Comparison of ENCODE assay signal across 12 cellular contexts in the genomic region with DNA sequence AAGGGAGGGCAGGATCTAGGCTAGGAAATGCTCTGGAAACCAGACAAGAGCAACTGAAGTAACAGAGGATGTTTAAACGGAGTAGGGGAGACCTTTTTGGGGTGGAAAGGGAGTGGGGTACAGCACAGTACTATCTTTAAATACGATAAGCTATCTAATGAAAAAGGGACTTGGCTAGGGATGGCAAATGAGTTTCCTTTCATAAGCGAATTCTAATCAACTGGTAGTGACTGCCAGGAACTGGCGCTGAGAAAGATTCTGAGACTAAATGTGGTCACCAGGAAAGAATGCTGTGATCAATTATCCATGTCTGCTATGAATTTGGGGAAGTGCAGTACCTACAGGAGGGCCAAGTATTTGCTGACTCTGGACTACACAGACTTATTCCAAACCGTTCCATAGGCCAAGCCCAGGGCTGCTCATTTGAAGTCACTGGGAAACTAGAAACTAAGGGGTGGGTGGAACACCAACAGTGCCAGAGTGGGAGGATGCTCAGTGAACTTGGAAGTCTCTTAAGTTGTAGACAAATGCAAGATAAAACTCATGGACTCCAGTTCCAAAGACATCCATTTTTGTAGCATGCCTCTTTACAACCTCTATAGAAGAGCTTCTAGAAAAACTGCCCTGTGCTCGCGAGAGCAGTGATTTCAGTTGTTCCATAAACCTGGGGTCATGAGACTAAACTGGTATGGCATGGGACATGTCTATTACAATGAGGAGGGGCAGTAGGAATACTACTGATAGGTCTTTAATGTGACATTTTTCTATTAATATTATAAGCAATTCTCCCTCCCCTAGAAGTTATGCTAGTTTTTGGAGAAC. TPM values are rescaled to one million over a fixed set of nuclear protein-coding genes. Genes with fewer than 3 reads are reported as not detected.
DNase-seq lines count a peak whose midpoint lies in the region; ATAC-seq and TF ChIP-seq lines count a peak whose summit lies in the region.
"Had no signal": no experiment of that assay in that cellular context is flagged by ENCODE, and none has a peak within 500 bp of the region (broad histone marks: within the 10 kb centered on the region; RNA-seq: fewer than 3 reads in every experiment).

No MANE protein-coding gene starts in this region.

- H3K27me3 Mint-ChIP-seq in CD4-positive, alpha-beta memory T cell, result no peaks in the 10 kb centered on the region
- no peaks in the 10 kb centered on the region for H3K27me3 Mint-ChIP-seq in HFFc6 (ENCODE audit: insufficient read depth)
- H3K27me3 Mint-ChIP-seq in naive thymus-derived CD4-positive, alpha-beta T cell, result no peaks in the 10 kb centered on the region

- H3K4me1 Mint-ChIP-seq in CD4-positive, alpha-beta memory T cell, result peaks cover 40 to 82% (median 61%) of the 10 kb centered on the region in 4 donors
- H3K4me1 Mint-ChIP-seq in HFFc6 (ENCODE audit: low read depth), result peaks cover 33% of the 10 kb centered on the region
- H3K4me1 Mint-ChIP-seq in naive thymus-derived CD4-positive, alpha-beta T cell, result peaks cover 31 to 80% (median 66%) of the 10 kb centered on the region in 7 donors

- H3K4me3 Mint-ChIP-seq in CD4-positive, alpha-beta memory T cell, result peak overlapping the region; percentile 1 to 99 (median 94)
- peak overlapping the region; percentile 91 for H3K4me3 Mint-ChIP-seq in HFFc6
- peak overlapping the region in 9 of 10 donors; percentile 35 to 98 (median 90) for H3K4me3 Mint-ChIP-seq in naive thymus-derived CD4-positive, alpha-beta T cell

- no peak for DNase-seq in CD4-positive, alpha-beta memory T cell
- DNase-seq in HFFc6 (no peak), body of pancreas (peak in 2 of 4 donors; percentile 21 to 23), hepatic stellate cell (ENCODE audit: low spot score) (no peak), MG63 (no peak), GM19238 (ENCODE audit: insufficient read length, low spot score) (no peak), ovary (no peak)
- no peak for DNase-seq in naive thymus-derived CD4-positive, alpha-beta T cell
- DNase-seq: activated naive CD4-positive, alpha-beta T cell treated with Interleukin-2 at 50 U/mL for 16 hours; esophagus squamous epithelium; NCI-H345; stimulated activated naive CD4-positive, alpha-beta T cell had no signal

- no peak overlapping the region for H3K4me3 ChIP-seq in CD4-positive, alpha-beta memory T cell (ENCODE audit: low read length in 2 of 2)
- H3K4me3 ChIP-seq in body of pancreas (no peak overlapping the region), MG63 (no peak overlapping the region), ovary (no peak overlapping the region)
- H3K4me3 ChIP-seq in naive thymus-derived CD4-positive, alpha-beta T cell (ENCODE audit: low read length), result no peak overlapping the region

- H3K27me3 ChIP-seq in CD4-positive, alpha-beta memory T cell (ENCODE audit: insufficient read depth, low read length), result no peaks in the 10 kb centered on the region
- H3K27me3 ChIP-seq in body of pancreas (no peaks in the 10 kb centered on the region), MG63 (no peaks in the 10 kb centered on the region), ovary (no peaks in the 10 kb centered on the region)
- H3K27me3 ChIP-seq in naive thymus-derived CD4-positive, alpha-beta T cell (ENCODE audit: control insufficient read depth in 2 of 2, insufficient read depth in 2 of 2, low read length in 2 of 2), result no peaks in the 10 kb centered on the region
- H3K27me3 ChIP-seq: esophagus squamous epithelium had no signal

- H3K9me3 ChIP-seq in CD4-positive, alpha-beta memory T cell (ENCODE audit: control insufficient read depth in 1 of 2, low read length in 2 of 2), result no peaks in the 10 kb centered on the region
- H3K9me3 ChIP-seq in body of pancreas, result no peaks in the 10 kb centered on the region
- no peaks in the 10 kb centered on the region for H3K9me3 ChIP-seq in naive thymus-derived CD4-positive, alpha-beta T cell (ENCODE audit: control insufficient read depth in 2 of 3, low read length in 3 of 3)
- H3K9me3 ChIP-seq in MG63, result no peaks in the 10 kb centered on the region; the same call in 1 of the 2 replicates
- H3K9me3 ChIP-seq in ovary, result no peaks in the 10 kb centered on the region
- H3K9me3 ChIP-seq: esophagus squamous epithelium had no signal

- H3K4me1 ChIP-seq in CD4-positive, alpha-beta memory T cell (ENCODE audit: insufficient read depth, low read length), result peaks cover 47% of the 10 kb centered on the region
- H3K4me1 ChIP-seq in body of pancreas, result peaks cover 33% of the 10 kb centered on the region
- peaks cover 12% of the 10 kb centered on the region in 2 donors for H3K4me1 ChIP-seq in naive thymus-derived CD4-positive, alpha-beta T cell (ENCODE audit: control insufficient read depth in 2 of 2, insufficient read depth in 2 of 2, low read length in 2 of 2)
- peaks cover 1% of the 10 kb centered on the region for H3K4me1 ChIP-seq in ovary (ENCODE audit: insufficient read depth)

- TF ChIP-seq CTCF in HFFc6 (IDR thresholded peaks at IDR 0.05) (no peak), body of pancreas (IDR thresholded peaks at IDR 0.05) (no peak), ovary (IDR thresholded peaks at IDR 0.05) (no peak)

- POLR2A ChIA-PET in CD4-positive, alpha-beta memory T cell (lab: Charles Lee; ENCODE audit: partially characterized antibody), result interaction anchor here (1.0 to 6.5 kb wide), 2 partner anchors 9 to 12 kb away, joined by 3 to 196 read pairs; no protein-coding TSS in a partner anchor
- POLR2A ChIA-PET in naive thymus-derived CD4-positive, alpha-beta T cell (lab: Charles Lee), result interaction anchor here (0.7 to 1.4 kb wide), 2 partner anchors 44 to 607 kb away, joined by 4 to 5 read pairs; a partner anchor contains a TSS

- TF ChIP-seq POLR2A in body of pancreas (IDR thresholded peaks at IDR 0.05), result peak in 2 of 3 donors; percentile 13 to 30
- TF ChIP-seq POLR2A in ovary (IDR thresholded peaks at IDR 0.05), result no peak

- no peaks in the 10 kb centered on the region for H3K36me3 ChIP-seq in CD4-positive, alpha-beta memory T cell (ENCODE audit: insufficient read depth, low read length)
- no peaks in the 10 kb centered on the region for H3K36me3 ChIP-seq in body of pancreas (replicated peaks in 1 of 2; ENCODE audit: insufficient read depth in 1 of 2, low read depth in 2 of 2)
- peaks cover 0 to 6% (median 0%) of the 10 kb centered on the region in 3 experiments for H3K36me3 ChIP-seq in naive thymus-derived CD4-positive, alpha-beta T cell (ENCODE audit: control insufficient read depth in 2 of 3, insufficient read depth in 3 of 3, low read length in 3 of 3)
- peaks cover 31% of the 10 kb centered on the region for H3K36me3 ChIP-seq in MG63
- no peaks in the 10 kb centered on the region for H3K36me3 ChIP-seq in ovary
- H3K36me3 ChIP-seq: esophagus squamous epithelium had no signal

- TF ChIP-seq EP300 in ovary (IDR thresholded peaks at IDR 0.05), result no peak

- intact Hi-C loops in CD4-positive, alpha-beta memory T cell (cut with micrococcal nuclease), result no loop called here
- intact Hi-C loops in body of pancreas (cut with DNase I) (no loop called here), ovary (cut with DNase I) (loop anchor here in 1 of 4 donors (10.0 kb wide), 1 partner anchor 78 kb away; a partner anchor contains a TSS)
- intact Hi-C loops in naive thymus-derived CD4-positive, alpha-beta T cell (cut with micrococcal nuclease), result loop anchor here (10.0 kb wide), 5 partner anchors 778 to 2002 kb away; a partner anchor contains a TSS

- peaks cover 0 to 14% (median 3%) of the 10 kb centered on the region in 8 donors for H3K9me3 Mint-ChIP-seq in CD4-positive, alpha-beta memory T cell
- peaks cover 4% of the 10 kb centered on the region; the same call in 1 of the 2 replicates for H3K9me3 Mint-ChIP-seq in HFFc6
- peaks cover 0 to 28% (median 3%) of the 10 kb centered on the region in 11 donors for H3K9me3 Mint-ChIP-seq in naive thymus-derived CD4-positive, alpha-beta T cell

- CTCF ChIA-PET in CD4-positive, alpha-beta memory T cell (lab: Charles Lee; ENCODE audit: partially characterized antibody), result no interaction called here
- CTCF ChIA-PET in naive thymus-derived CD4-positive, alpha-beta T cell (lab: Charles Lee), result no interaction called here

- H3K27ac Mint-ChIP-seq in CD4-positive, alpha-beta memory T cell, result peak overlapping the region; percentile 11 to 99 (median 94)
- peak overlapping the region; percentile 59 for H3K27ac Mint-ChIP-seq in HFFc6
- peak overlapping the region in 7 of 9 donors; percentile 10 to 98 (median 38) for H3K27ac Mint-ChIP-seq in naive thymus-derived CD4-positive, alpha-beta T cell

- 21 to 45% methylated on average over 7 of the region's 7 CpGs for WGBS in body of pancreas, 2 donors
- WGBS in ovary, 3 donors, result 69 to 82% (median 81%) methylated on average over 7 of the region's 7 CpGs

- H3K36me3 Mint-ChIP-seq in CD4-positive, alpha-beta memory T cell, result peaks cover 41 to 51% of the 10 kb centered on the region in 2 donors
- H3K36me3 Mint-ChIP-seq in HFFc6 (ENCODE audit: low read depth), result peaks cover 32% of the 10 kb centered on the region
- H3K36me3 Mint-ChIP-seq in naive thymus-derived CD4-positive, alpha-beta T cell, result peaks cover 0 to 49% (median 21%) of the 10 kb centered on the region in 5 donors

- H3K27ac ChIP-seq in CD4-positive, alpha-beta memory T cell (ENCODE audit: low read depth, low read length), result peak overlapping the region; percentile 9
- peak overlapping the region; percentile 3 to 97 (median 84) for H3K27ac ChIP-seq in body of pancreas
- H3K27ac ChIP-seq in naive thymus-derived CD4-positive, alpha-beta T cell (ENCODE audit: low read depth, low read length), result peak overlapping the region; percentile 7
- H3K27ac ChIP-seq in ovary, result no peak overlapping the region

- ATAC-seq in body of pancreas, result peak; percentile 23
- ATAC-seq in naive thymus-derived CD4-positive, alpha-beta T cell, result no peak

RNA-seq across cellular contexts. Expression of a gene that starts 2.0 kb away (rescaled TPM):
- 10 to 100 TPM; 36.6 to 39.6 TPM for total RNA-seq in CD4-positive, alpha-beta memory T cell
- 10 to 100 TPM; 33.1 to 45.9 TPM for polyA plus RNA-seq in CD4-positive, alpha-beta memory T cell
- 10 to 100 TPM in 4 of 6 experiments, 1 to 10 TPM in 2; 9.2 to 13.8 (median 10.2) TPM for total RNA-seq in HFFc6 (2021; fragmentation: NEBNext Ultra II Directional; extraction: Animal tissue kit (Norgen Biotek cat#: 25700))
- total RNA-seq in body of pancreas, result 10 to 100 TPM; 14.5 to 28.5 TPM
- 10 to 100 TPM; 20.7 to 31.1 (median 23.5) TPM for total RNA-seq in naive thymus-derived CD4-positive, alpha-beta T cell
- polyA plus RNA-seq in naive thymus-derived CD4-positive, alpha-beta T cell, result 10 to 100 TPM; 17.8 to 33.5 TPM
- total RNA-seq in MG63 (2014; rRNA removed; shearing (Covaris generic); ENCODE audit: low replicate concordance), result 14.6 and 38.0 TPM in 2 replicates
- total RNA-seq in ovary, result 10 to 100 TPM; 18.6 to 26.5 (median 21.1) TPM
- polyA plus RNA-seq in ovary, result 10 to 100 TPM; 10.7 to 11.2 TPM

RNA-seq across cellular contexts. Expression of a gene that starts 2.1 kb away (rescaled TPM):
- 100 to 1,000 TPM; 135 TPM for total RNA-seq in CD4-positive, alpha-beta memory T cell
- polyA plus RNA-seq in CD4-positive, alpha-beta memory T cell, result 10 to 100 TPM; 22.0 to 39.0 TPM
- total RNA-seq in HFFc6 (2021; fragmentation: NEBNext Ultra II Directional; extraction: Animal tissue kit (Norgen Biotek cat#: 25700)), result 10 to 100 TPM in 3 of 6 experiments, 1 to 10 TPM in 3; 9.1 to 11.0 (median 10.1) TPM
- total RNA-seq in body of pancreas, result 10 to 100 TPM; 27.5 to 36.6 TPM
- total RNA-seq in naive thymus-derived CD4-positive, alpha-beta T cell, result 100 to 1,000 TPM in 2 of 5 experiments, 10 to 100 TPM in 3; 30.4 to 142 (median 72.5) TPM
- 10 to 100 TPM; 30.4 to 32.7 TPM for polyA plus RNA-seq in naive thymus-derived CD4-positive, alpha-beta T cell
- total RNA-seq in MG63 (2014; rRNA removed; shearing (Covaris generic); ENCODE audit: low replicate concordance), result 9.6 and 38.4 TPM in 2 replicates
- total RNA-seq in ovary, result 10 to 100 TPM; 27.0 to 35.7 (median 33.7) TPM
- polyA plus RNA-seq in ovary, result 10 to 100 TPM; 21.8 to 22.2 TPM

RNA-seq across cellular contexts. Expression of a gene that starts 43.5 kb away (rescaled TPM):
- total RNA-seq in CD4-positive, alpha-beta memory T cell, result 10 to 100 TPM; 19.9 to 22.7 TPM
- polyA plus RNA-seq in CD4-positive, alpha-beta memory T cell, result 10 to 100 TPM; 31.7 to 33.4 TPM
- total RNA-seq in HFFc6 (2021; fragmentation: NEBNext Ultra II Directional; extraction: Animal tissue kit (Norgen Biotek cat#: 25700)), result 10 to 100 TPM; 13.5 to 18.3 (median 15.1) TPM
- total RNA-seq in body of pancreas (10 to 100 TPM; 14.3 to 15.5 TPM), ovary (10 to 100 TPM; 22.3 to 37.2 (median 26.2) TPM)
- 10 to 100 TPM; 10.1 to 22.8 (median 18.3) TPM for total RNA-seq in naive thymus-derived CD4-positive, alpha-beta T cell
- polyA plus RNA-seq in naive thymus-derived CD4-positive, alpha-beta T cell, result 10 to 100 TPM; 17.7 to 19.7 TPM
- total RNA-seq in MG63 (2014; rRNA removed; shearing (Covaris generic); ENCODE audit: low replicate concordance), result 24.1 and 42.7 TPM in 2 replicates
- 10 to 100 TPM; 29.2 to 46.3 TPM for polyA plus RNA-seq in ovary

Comparison
In these comparisons a context has a peak if more than half of its experiments do, and no peak if none do; other contexts are left out.
1. H3K27ac ChIP-seq: peak in CD4-positive, alpha-beta memory T cell (single experiment), body of pancreas (4 of 4) and naive thymus-derived CD4-positive, alpha-beta T cell (single experiment); none in ovary (0 of 2).
2. H3K27ac Mint-ChIP-seq: peak in every context shown above with its lines; median percentile 94 in CD4-positive, alpha-beta memory T cell; 59 in HFFc6; 38 in naive thymus-derived CD4-positive, alpha-beta T cell.
3. intact Hi-C loops: an anchor here in naive thymus-derived CD4-positive, alpha-beta T cell (10.0 kb wide); none called in CD4-positive, alpha-beta memory T cell and body of pancreas.
4. Peak in every context shown above with its lines, with median percentiles within 50 percentile points of each other: H3K4me3 Mint-ChIP-seq.